Comparison of ENCODE assay signal across 11 cellular contexts in the genomic region with DNA sequence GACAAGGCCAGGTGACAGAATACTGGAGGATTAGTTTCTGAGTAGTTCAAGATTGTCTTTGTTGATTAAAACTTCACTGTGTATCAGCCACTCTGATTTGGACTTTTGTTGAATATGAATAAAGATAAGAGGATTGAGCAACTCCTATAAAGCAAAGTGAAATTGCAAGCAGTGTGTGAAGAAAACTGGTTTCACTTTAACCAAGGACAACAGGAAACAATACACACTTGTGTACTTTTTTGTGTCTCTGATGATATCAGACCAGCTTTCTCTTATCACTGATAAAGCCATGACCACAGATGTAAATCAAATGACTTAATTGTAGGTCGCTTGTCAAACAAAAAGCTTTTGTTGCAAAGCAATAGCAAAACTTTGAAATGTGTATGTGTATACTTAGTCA.
DNase-seq lines count a peak whose midpoint lies in the region; ATAC-seq lines count a peak whose summit lies in the region.
"Had no signal": no experiment of that assay in that cellular context is flagged by ENCODE, and none has a peak within 500 bp of the region (broad histone marks: within the 10 kb centered on the region; RNA-seq: fewer than 3 reads in every experiment).

No MANE protein-coding gene starts in this region.

- intact Hi-C loops in left colon (cut with DNase I, micrococcal nuclease), result no loop called here

- peak; percentile 21 for DNase-seq in SK-N-DZ (ENCODE audit: low spot score)
- no peak for DNase-seq in left colon
- DNase-seq in NCI-H2107 (lab: John Stamatoyannopoulos, UW), result no peak
- no peak for DNase-seq in NCI-H446 (lab: John Stamatoyannopoulos, UW)
- DNase-seq in superior temporal gyrus (ENCODE audit: extremely low spot score), result no peak
- DNase-seq: activated CD4-positive, alpha-beta T cell treated with anti-CD3 and anti-CD28 coated beads for 4 hours; NCI-H524; SIG-M5 had no signal

- ATAC-seq in GM18498 (IDR thresholded peaks at IDR 0.05; ENCODE audit: unreplicated experiment), result peak; percentile 62
- ATAC-seq in GM21619 (IDR thresholded peaks at IDR 0.05; ENCODE audit: unreplicated experiment), result peak; percentile 79
- peak; percentile 98 for ATAC-seq in left colon
- ATAC-seq in HG03108 (IDR thresholded peaks at IDR 0.05; ENCODE audit: unreplicated experiment), result no peak
